ENCODE assay signal across 14 cellular contexts in the genomic region with DNA sequence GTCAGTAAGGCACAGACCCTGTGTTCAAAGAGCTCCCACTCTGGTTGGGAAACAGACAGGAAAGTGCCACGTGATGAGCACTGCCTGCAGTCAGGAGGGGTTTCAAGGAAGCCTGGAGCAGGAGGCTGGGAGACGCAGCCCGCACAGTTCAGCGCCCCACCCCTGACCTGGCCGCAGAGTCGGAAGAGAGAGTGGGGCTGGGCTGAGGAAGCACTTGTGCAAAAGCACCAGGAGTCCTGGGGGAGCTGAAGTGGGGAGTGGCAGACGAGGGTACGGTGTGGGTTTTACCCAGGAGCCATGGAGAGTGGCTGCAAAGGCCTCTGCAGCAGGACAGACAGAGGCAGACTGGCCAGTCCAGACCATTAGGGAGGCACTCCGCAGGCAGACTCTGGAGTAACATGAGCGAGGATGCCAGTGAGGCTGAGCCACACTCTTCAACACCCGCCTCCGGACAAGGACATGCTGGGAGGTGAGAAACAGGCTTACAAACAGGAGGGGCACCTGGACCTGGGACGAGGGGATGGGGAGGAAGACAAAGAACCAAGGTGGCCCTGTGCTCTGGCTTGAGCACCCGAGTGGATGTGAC.
DNase-seq lines count a peak whose midpoint lies in the region; ATAC-seq and TF ChIP-seq lines count a peak whose summit lies in the region.
"Had no signal": no experiment of that assay in that cellular context is flagged by ENCODE, and none has a peak within 500 bp of the region (broad histone marks: within the 10 kb centered on the region; RNA-seq: fewer than 3 reads in every experiment).

No MANE protein-coding gene starts in this region.

- H3K4me2 ChIP-seq in OCI-LY1 (ENCODE audit: low read length): no peak overlapping the region
- H3K4me2 ChIP-seq in neural progenitor cell: no peak overlapping the region

- H3K79me2 ChIP-seq in OCI-LY1 (ENCODE audit: insufficient read depth, low read length): no peaks in the 10 kb centered on the region
- H3K79me2 ChIP-seq in neural progenitor cell (ENCODE audit: low read depth): no peaks in the 10 kb centered on the region

- no peaks in the 10 kb centered on the region for H3K27me3 ChIP-seq in OCI-LY1 (ENCODE audit: insufficient read depth, low read length)
- H3K27me3 ChIP-seq in neural progenitor cell: no peaks in the 10 kb centered on the region

- H3K4me1 ChIP-seq in OCI-LY1 (ENCODE audit: insufficient read depth, low read length, severe bottlenecking) (no peaks in the 10 kb centered on the region), neural progenitor cell (no peaks in the 10 kb centered on the region)
- H3K4me1 ChIP-seq: SJSA1 had no signal

- H3K36me3 Mint-ChIP-seq in T-helper 2 cell treated with Interferon-gamma antibody and Interleukin-4, amounts not matched to agents 5 μg/mL and 100 μg/mL, for 36 hours (ENCODE audit: low read depth): peaks cover 55% of the 10 kb centered on the region
- peaks cover 59% of the 10 kb centered on the region for H3K36me3 Mint-ChIP-seq in central memory CD8-positive, alpha-beta T cell (ENCODE audit: insufficient read depth)
- H3K36me3 Mint-ChIP-seq in neural progenitor cell: peaks cover 22% of the 10 kb centered on the region

- H3K36me3 ChIP-seq in OCI-LY1 (ENCODE audit: insufficient read depth, low read length) (peaks cover 97% of the 10 kb centered on the region; the same call in 1 of the 2 replicates), neural progenitor cell (no peaks in the 10 kb centered on the region)
- H3K36me3 ChIP-seq: cardiac muscle cell, SJSA1 had no signal

- H3K4me3 Mint-ChIP-seq in T-helper 2 cell treated with Interferon-gamma antibody and Interleukin-4, amounts not matched to agents 5 μg/mL and 100 μg/mL, for 36 hours: no peak overlapping the region
- peak overlapping the region; percentile 36 for H3K4me3 Mint-ChIP-seq in central memory CD8-positive, alpha-beta T cell
- H3K4me3 Mint-ChIP-seq in neural progenitor cell: peak overlapping the region; percentile 75

- peak overlapping the region; percentile 29 for H3K27ac ChIP-seq in OCI-LY1 (ENCODE audit: low read depth, low read length, poor library complexity, severe bottlenecking)
- H3K27ac ChIP-seq in neural progenitor cell: no peak overlapping the region
- H3K27ac ChIP-seq: cardiac muscle cell, SJSA1 had no signal

- H3K9me3 Mint-ChIP-seq in T-helper 2 cell treated with Interferon-gamma antibody and Interleukin-4, amounts not matched to agents 5 μg/mL and 100 μg/mL, for 36 hours: no peaks in the 10 kb centered on the region
- no peaks in the 10 kb centered on the region for H3K9me3 Mint-ChIP-seq in central memory CD8-positive, alpha-beta T cell
- no peaks in the 10 kb centered on the region for H3K9me3 Mint-ChIP-seq in neural progenitor cell

- no peaks in the 10 kb centered on the region for H3K27me3 Mint-ChIP-seq in T-helper 2 cell treated with Interferon-gamma antibody and Interleukin-4, amounts not matched to agents 5 μg/mL and 100 μg/mL, for 36 hours (ENCODE audit: low read depth)
- no peaks in the 10 kb centered on the region for H3K27me3 Mint-ChIP-seq in central memory CD8-positive, alpha-beta T cell
- peaks cover 8% of the 10 kb centered on the region for H3K27me3 Mint-ChIP-seq in neural progenitor cell (ENCODE audit: insufficient read depth, low read depth)

- peak overlapping the region; percentile 76 for H3K27ac Mint-ChIP-seq in T-helper 2 cell treated with Interferon-gamma antibody and Interleukin-4, amounts not matched to agents 5 μg/mL and 100 μg/mL, for 36 hours
- peak overlapping the region; percentile 86 for H3K27ac Mint-ChIP-seq in central memory CD8-positive, alpha-beta T cell (ENCODE audit: low read depth)
- peak overlapping the region; percentile 76 for H3K27ac Mint-ChIP-seq in neural progenitor cell

- no peak for ATAC-seq in central memory CD8-positive, alpha-beta T cell (replicated peaks; ENCODE audit: extremely low read depth, poor library complexity, severe bottlenecking)
- ATAC-seq in HG03439 (IDR thresholded peaks at IDR 0.05; ENCODE audit: unreplicated experiment) (no peak), HG02610 (IDR thresholded peaks at IDR 0.05; ENCODE audit: unreplicated experiment) (no peak)

- peaks cover 53% of the 10 kb centered on the region for H3K4me1 Mint-ChIP-seq in T-helper 2 cell treated with Interferon-gamma antibody and Interleukin-4, amounts not matched to agents 5 μg/mL and 100 μg/mL, for 36 hours (ENCODE audit: low read depth)
- peaks cover 81% of the 10 kb centered on the region for H3K4me1 Mint-ChIP-seq in central memory CD8-positive, alpha-beta T cell
- H3K4me1 Mint-ChIP-seq in neural progenitor cell: peaks cover 33% of the 10 kb centered on the region

- H4K20me1 ChIP-seq in OCI-LY1 (ENCODE audit: insufficient read depth, low read length) (no peaks in the 10 kb centered on the region), neural progenitor cell (ENCODE audit: low read depth) (peaks cover 5% of the 10 kb centered on the region)

- H3K9me3 ChIP-seq in OCI-LY1 (ENCODE audit: low read length) (no peaks in the 10 kb centered on the region), neural progenitor cell (ENCODE audit: low read depth) (no peaks in the 10 kb centered on the region)
- H3K9me3 ChIP-seq: SJSA1 had no signal

- TF ChIP-seq CTCF in OCI-LY1 (IDR thresholded peaks at IDR 0.05; ENCODE audit: low read length): no peak
- TF ChIP-seq CTCF in neural progenitor cell (IDR thresholded peaks at IDR 0.05): no peak

- H3K9ac ChIP-seq in OCI-LY1 (ENCODE audit: low read length) (no peak overlapping the region), neural progenitor cell (no peak overlapping the region)

- no peaks in the 10 kb centered on the region; the same call in 1 of the 2 replicates for H3F3A ChIP-seq in OCI-LY1 (ENCODE audit: insufficient read depth, low read length)
- H3F3A ChIP-seq in neural progenitor cell (ENCODE audit: low read depth): peaks cover 1% of the 10 kb centered on the region

- H3K4me3 ChIP-seq in OCI-LY1 (ENCODE audit: low read depth, low read length, poor library complexity, severe bottlenecking) (no peak overlapping the region), neural progenitor cell (no peak overlapping the region)
- H3K4me3 ChIP-seq: cardiac muscle cell, SJSA1 had no signal

- H2AFZ ChIP-seq in OCI-LY1 (ENCODE audit: low read length) (no peak overlapping the region), neural progenitor cell (replicated peaks) (no peak overlapping the region)

- no peak for DNase-seq in T-helper 2 cell treated with Interferon-gamma antibody and Interleukin-4, amounts not matched to agents 5 μg/mL and 100 μg/mL, for 36 hours (ENCODE audit: low spot score)
- DNase-seq in T-helper 2 cell (no peak), neural progenitor cell (ENCODE audit: low spot score) (no peak), C1 segment of cervical spinal cord (lab: John Stamatoyannopoulos, UW) (no peak)
- DNase-seq in central memory CD8-positive, alpha-beta T cell (ENCODE audit: low spot score in 2 of 2): no peak
- DNase-seq: 8988T; kidney glomerular epithelial cell; MM.1S; NK-92 treated with Interleukin-12 subunit alpha and Interleukin-12 subunit beta, amount 100 ng/mL, for 24 hours had no signal

- no peaks in the 10 kb centered on the region for H3K9me2 ChIP-seq in OCI-LY1 (ENCODE audit: low read depth, low read length)
